12 cellular contexts compared by ENCODE assay signal in the genomic region with DNA sequence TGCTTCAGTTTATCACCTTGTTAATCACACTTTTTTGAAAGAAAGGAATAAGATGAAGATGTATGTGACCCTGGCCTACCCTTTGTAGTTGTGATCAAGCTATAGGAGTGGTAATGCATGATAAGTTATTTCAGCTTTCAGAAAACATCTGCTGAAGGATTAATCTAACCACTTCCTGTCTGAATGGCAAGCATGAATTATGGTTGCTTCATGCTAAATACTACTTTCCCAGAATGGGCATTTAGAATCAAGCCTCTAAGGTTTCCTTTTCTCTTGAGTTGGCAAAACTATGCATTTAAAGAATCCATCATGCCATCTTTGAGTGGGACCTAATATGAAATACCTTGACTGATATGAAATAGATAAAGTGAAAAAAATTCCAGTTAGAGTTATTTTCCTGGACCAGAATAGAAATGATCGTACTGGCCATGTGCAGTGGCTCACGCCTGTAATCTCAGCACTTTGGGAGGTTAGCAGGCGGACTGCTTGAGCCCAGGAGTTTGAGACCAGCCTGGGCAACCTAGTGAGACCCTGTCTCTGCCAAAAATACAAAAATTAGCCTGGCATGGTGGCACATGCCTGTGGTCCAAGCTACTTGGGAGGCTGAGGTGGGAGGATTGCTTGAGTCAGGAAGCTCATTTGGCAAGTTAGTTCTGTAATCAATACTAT. TPM values are rescaled to one million over a fixed set of nuclear protein-coding genes. Genes with fewer than 3 reads are reported as not detected.
A peak's percentile ranks its signal among the peaks of the same experiment; 100 is the strongest.
DNase-seq lines count a peak whose midpoint lies in the region; ATAC-seq, FAIRE-seq and TF ChIP-seq lines count a peak whose summit lies in the region.
"Had no signal": no experiment of that assay in that cellular context is flagged by ENCODE, and none has a peak within 500 bp of the region (broad histone marks: within the 10 kb centered on the region; RNA-seq: fewer than 3 reads in every experiment).

No MANE protein-coding gene starts in this region.

- intact Hi-C loops in kidney (cut with DNase I), result loop anchor here (10.0 kb wide), 1 partner anchor 254 kb away; no protein-coding TSS in a partner anchor

- no peak for FAIRE-seq in kidney (lab: Jason Lieb, UNC)

- in situ Hi-C loops in GM13976 (cut with MboI; ENCODE audit: low sequenced_read_pairs, unreplicated experiment), result loop anchor here (5.0 kb wide), 1 partner anchor 257 kb away; no protein-coding TSS in a partner anchor

- no peaks in the 10 kb centered on the region for H3K27me3 Mint-ChIP-seq in progenitor cell of endocrine pancreas

- peaks cover 14% of the 10 kb centered on the region for H3K36me3 Mint-ChIP-seq in progenitor cell of endocrine pancreas (ENCODE audit: insufficient read depth)

- H3K9me3 Mint-ChIP-seq in progenitor cell of endocrine pancreas (ENCODE audit: low read depth), result no peaks in the 10 kb centered on the region
- H3K9me3 Mint-ChIP-seq: activated T-cell treated with anti-CD3 and anti-CD28 coated beads, Interleukin-2, amount 50 U/mL, for 4 hours; nephron had no signal

- no peak overlapping the region for H3K4me3 Mint-ChIP-seq in progenitor cell of endocrine pancreas (ENCODE audit: low read depth)
- H3K4me3 Mint-ChIP-seq: activated T-cell treated with anti-CD3 and anti-CD28 coated beads, Interleukin-2, amount 50 U/mL, for 4 hours; nephron had no signal

- ATAC-seq in HG03108 (IDR thresholded peaks at IDR 0.05; ENCODE audit: unreplicated experiment), result peak; percentile 30

- no peaks in the 10 kb centered on the region for H3K9me3 ChIP-seq in kidney (ENCODE audit: control insufficient read depth in 1 of 2, low read length in 2 of 2)
- H3K9me3 ChIP-seq: esophagus squamous epithelium had no signal

- DNase-seq in GM04504 (ENCODE audit: low read depth) (peak; percentile 25), RPMI7951 (ENCODE audit: low read depth) (peak; percentile 45), fibroblast of gingiva (ENCODE audit: low read depth) (peak; percentile 46), progenitor cell of endocrine pancreas (ENCODE audit: low spot score, unreplicated experiment) (no peak), GM13976 (ENCODE audit: low spot score) (no peak), NCI-H146 (lab: John Stamatoyannopoulos, UW) (no peak), kidney (no peak)
- DNase-seq: activated T-cell treated with anti-CD3 and anti-CD28 coated beads, Interleukin-2, amount 50 U/mL, for 4 hours; esophagus squamous epithelium; NCI-H748 treated with DMSO at 0.1 percent for 48 hours had no signal

- no peak overlapping the region for H3K4me3 ChIP-seq in kidney (ENCODE audit: low read length in 2 of 2)
- H3K4me3 ChIP-seq: esophagus squamous epithelium had no signal

- H3K4me1 ChIP-seq in kidney (ENCODE audit: control insufficient read depth in 1 of 2, insufficient read depth in 1 of 2, low read depth in 1 of 2, low read length in 2 of 2), result no peaks in the 10 kb centered on the region

- H3K27ac Mint-ChIP-seq in progenitor cell of endocrine pancreas, result no peak overlapping the region
- H3K27ac Mint-ChIP-seq: nephron had no signal

- H3K36me3 ChIP-seq in kidney (ENCODE audit: control insufficient read depth in 1 of 2, insufficient read depth in 2 of 2, low read length in 2 of 2), result no peaks in the 10 kb centered on the region

- TF ChIP-seq CTCF in progenitor cell of endocrine pancreas (IDR thresholded peaks at IDR 0.05; ENCODE audit: unreplicated experiment) (no peak), GM13976 (IDR thresholded peaks at IDR 0.05; ENCODE audit: borderline replicate concordance, control extremely low read depth, extremely low read depth, insufficient read depth, missing control alignments) (no peak), kidney (IDR thresholded peaks at IDR 0.05; ENCODE audit: borderline replicate concordance, extremely low read depth, insufficient read depth) (no peak)

- H3K4me1 Mint-ChIP-seq in progenitor cell of endocrine pancreas (ENCODE audit: low read depth), result peaks cover 10% of the 10 kb centered on the region
- H3K4me1 Mint-ChIP-seq: nephron had no signal

- H3K27ac ChIP-seq in kidney (ENCODE audit: low read depth in 2 of 2, low read length in 2 of 2), result no peak overlapping the region
- H3K27ac ChIP-seq: esophagus squamous epithelium had no signal

- no peak overlapping the region for H3K9ac ChIP-seq in kidney (ENCODE audit: low read length in 2 of 2)

RNA-seq across cellular contexts. Expression of a gene that starts 59.1 kb away (rescaled TPM):
- 7.0 and 9.4 TPM in 2 replicates for total RNA-seq in RPMI7951 (2014; rRNA removed; shearing (Covaris generic))
- 108 and 123 TPM in 2 replicates for total RNA-seq in progenitor cell of endocrine pancreas
- total RNA-seq in kidney, result 79.9 TPM
- polyA plus RNA-seq in kidney (ENCODE audit: insufficient read depth, low read depth, low replicate concordance), result 33.7 TPM

Comparison
In these comparisons a context has a peak if more than half of its experiments do, and no peak if none do; other contexts are left out.
1. DNase-seq: peak in GM04504 (single experiment), RPMI7951 (single experiment) and fibroblast of gingiva (single experiment); none in progenitor cell of endocrine pancreas (single experiment), GM13976 (single experiment), NCI-H146 (single experiment) and kidney (single experiment).